8 cellular contexts compared by ENCODE assay signal in genomic region chr2:175168564-175168945, GRCh38. TPM values are rescaled to one million over a fixed set of nuclear protein-coding genes. Genes with fewer than 3 reads are reported as not detected.
DNase-seq lines count a peak whose midpoint lies in the region; ATAC-seq, FAIRE-seq and TF ChIP-seq lines count a peak whose summit lies in the region.

No MANE protein-coding gene starts in this region.

- H3K79me2 ChIP-seq in ACC112 (ENCODE audit: control insufficient read depth, insufficient read depth, low read length, unreplicated experiment) (peaks cover 41% of the 10 kb centered on the region), GM12878 (ENCODE audit: control insufficient read depth, insufficient read depth, low read length) (peaks cover 47% of the 10 kb centered on the region)

- no peaks in the 10 kb centered on the region; the same call in 1 of the 3 replicates for H3K9me3 ChIP-seq in GM12878 (replicated peaks; ENCODE audit: control insufficient read depth, insufficient read depth, low read length)
- H3K9me3 ChIP-seq in mucosa of descending colon: no peaks in the 10 kb centered on the region

- TF ChIP-seq POLR2A in GM12878 (IDR thresholded peaks at IDR 0.05; ENCODE audit: low read depth, low read length): no peak

- TF ChIP-seq CTCF in GM12878 (IDR thresholded peaks at IDR 0.05 in 2 of 3, conservative IDR thresholded peaks at IDR 0.05 in 1 of 3; ENCODE audit: control insufficient read depth in 2 of 3, extremely low read depth in 1 of 3, insufficient read depth in 1 of 3, low read depth in 3 of 3, low read length in 3 of 3): no peak
- TF ChIP-seq CTCF in mucosa of descending colon (IDR thresholded peaks at IDR 0.05): no peak

- peak; percentile 23 for FAIRE-seq in GM12878 (lab: Jason Lieb, UNC)

- peak overlapping the region; percentile 89 for H3K4me3 ChIP-seq in ACC112 (ENCODE audit: low read depth, low read length)
- H3K4me3 ChIP-seq in GM12878: peak overlapping the region; percentile 71
- peak overlapping the region; percentile 94 for H3K4me3 ChIP-seq in mucosa of descending colon

- ATAC-seq in GM19043 (IDR thresholded peaks at IDR 0.05; ENCODE audit: low read depth, unreplicated experiment) (peak; percentile 18), HG03280 (IDR thresholded peaks at IDR 0.05; ENCODE audit: unreplicated experiment) (peak; percentile 19), GM12878 (peak; percentile 50), mucosa of descending colon (no peak), left colon (no peak)

- H4K20me1 ChIP-seq in GM12878 (ENCODE audit: control insufficient read depth, insufficient read depth): no peaks in the 10 kb centered on the region

- POLR2A ChIA-PET in GM12878 (lab: Charles Lee): interaction anchor here (0.6 to 2.1 kb wide), 7 partner anchors 10 to 573 kb away, joined by 3 to 22 read pairs (median 4); no protein-coding TSS in a partner anchor

- H3K27me3 ChIP-seq in ACC112 (ENCODE audit: insufficient read depth, low read length) (no peaks in the 10 kb centered on the region), GM12878 (replicated peaks in 1 of 2; ENCODE audit: control insufficient read depth in 2 of 2, insufficient read depth in 2 of 2, low read length in 1 of 2) (no peaks in the 10 kb centered on the region)

- H3K4me1 ChIP-seq in ACC112 (ENCODE audit: control insufficient read depth, insufficient read depth, low read length, unreplicated experiment) (peaks cover 15% of the 10 kb centered on the region), GM12878 (ENCODE audit: control insufficient read depth, insufficient read depth, low read length) (peaks cover 3% of the 10 kb centered on the region; the same call in 1 of the 2 replicates), mucosa of descending colon (ENCODE audit: low read depth) (peaks cover 16% of the 10 kb centered on the region)

- H3K36me3 ChIP-seq in ACC112 (ENCODE audit: insufficient read depth, low read length) (no peaks in the 10 kb centered on the region), GM12878 (ENCODE audit: control insufficient read depth in 2 of 2, insufficient read depth in 2 of 2, low read length in 1 of 2) (peaks cover 0 to 5% of the 10 kb centered on the region in 2 experiments; a peak in 1 of 4 replicates), mucosa of descending colon (ENCODE audit: low read depth) (peaks cover 4% of the 10 kb centered on the region)

- SMC1A ChIA-PET in GM12878 (lab: Charles Lee; ENCODE audit: uncharacterized antibody, unreplicated experiment): interaction anchor here (0.8 to 1.3 kb wide), 4 partner anchors 11 to 35 kb away, joined by 3 to 22 read pairs (median 4); partner anchors contain the start of gene ATP5MC3

- no peak for DNase-seq in GM12878 (ENCODE audit: low read depth, low spot score)
- DNase-seq in mucosa of descending colon: no peak
- no peak for DNase-seq in left colon
- DNase-seq in central memory CD4-positive, alpha-beta T cell: no peak
- no peak for DNase-seq in RKO (ENCODE audit: low spot score)

- BruUV-seq in GM12878 (replicated peaks; lab: Mats Ljungman, UMichigan): TSS peak; percentile 90

- no peak for TF ChIP-seq RAD21 in GM12878 (IDR thresholded peaks at IDR 0.05; ENCODE audit: insufficient read depth, low read depth, low read length)

- H2AFZ ChIP-seq in ACC112 (ENCODE audit: low read length, unreplicated experiment) (no peak overlapping the region), GM12878 (ENCODE audit: control insufficient read depth, low read depth, low read length) (peak overlapping the region; percentile 97)

- peak overlapping the region; percentile 88 for H3K9ac ChIP-seq in GM12878 (ENCODE audit: control insufficient read depth, insufficient read depth, low read length)

- in situ Hi-C loops in GM12878 (cut with MboI): no loop called here

- 0% methylated on average over 11 of the region's 11 CpGs for WGBS in GM12878 (ENCODE audit: insufficient coverage, insufficient replicate concordance, low lambda C conversion rate, missing lambda C conversion rate)

- peak overlapping the region; percentile 32 for H3K4me2 ChIP-seq in GM12878 (ENCODE audit: control insufficient read depth, insufficient read depth)

- H3K27ac ChIP-seq in ACC112 (ENCODE audit: low read depth, low read length) (peak overlapping the region; percentile 31; the same call in 1 of the 2 replicates), GM12878 (ENCODE audit: control insufficient read depth, insufficient read depth) (peak overlapping the region; percentile 88)

- intact Hi-C loops in GM12878 (cut with micrococcal nuclease; ENCODE audit: unreplicated experiment) (loop anchor here (1.0 kb wide), 1 partner anchor 13 kb away; the partner anchor contains the start of gene ATP5MC3), mucosa of descending colon (cut with DNase I, micrococcal nuclease) (no loop called here), left colon (cut with DNase I, micrococcal nuclease) (no loop called here)

- CTCF ChIA-PET in GM12878 (lab: Yijun Ruan, JAX): interaction anchor here (0.6 to 1.3 kb wide), 9 partner anchors 10 to 573 kb away, joined by 3 to 11 read pairs (median 3); no protein-coding TSS in a partner anchor

- RAD21 ChIA-PET in GM12878 (lab: Charles Lee; ENCODE audit: unreplicated experiment): interaction anchor here (0.5 to 1.2 kb wide), 9 partner anchors 9 to 142 kb away, joined by 3 to 10 read pairs (median 3); no protein-coding TSS in a partner anchor

- no peak for TF ChIP-seq EP300 in GM12878 (IDR thresholded peaks at IDR 0.05; ENCODE audit: borderline replicate concordance in 1 of 2, control insufficient read depth in 1 of 2, low read depth in 2 of 2, low read length in 2 of 2)

TF ChIP-seq in GM12878, 131 proteins besides CTCF, POLR2A, EP300 and RAD21 (continues in another document):
- TF ChIP-seq POLR2AphosphoS5 (IDR thresholded peaks at IDR 0.05; ENCODE audit: low read length): 0 out of 2 replicates have a peak, but pooled peaks have one; percentile 63
- TF ChIP-seq ZBTB11 (CRISPR knock-in tag; IDR thresholded peaks at IDR 0.05): no peak
- TF ChIP-seq MXI1 (IDR thresholded peaks at IDR 0.05; ENCODE audit: low read depth, low read length): no peak

RNA-seq across cellular contexts. Expression of gene ATF2, which starts 0.6 kb away (rescaled TPM):
- total RNA-seq in GM12878 (2013; cell fraction: nucleolus; rRNA removed): 146 and 154 TPM in 2 replicates
- 26.0 and 28.2 TPM in 2 replicates for total RNA-seq in GM12878 (2014; rRNA removed)
- total RNA-seq in GM12878 (2014; rRNA removed; fragmentation: Illumina TruSeq; extraction: Trizol): 35.7 and 36.2 TPM in 2 replicates
- total RNA-seq in GM12878 (2021): 34.0 and 35.8 TPM in 2 replicates
- 14.3 TPM for polyA plus RNA-seq in GM12878 (2011; ENCODE audit: low read depth)
- 78.0 and 93.7 TPM in 2 replicates for polyA plus RNA-seq in GM12878 (2011; rRNA removed)
- 54.7 and 55.9 TPM in 2 replicates for polyA plus RNA-seq in GM12878 (2011; cell fraction: cytosol; rRNA removed)
- polyA plus RNA-seq in GM12878 (2011; cell fraction: nucleus; rRNA removed): 26.6 and 34.9 TPM in 2 replicates
- polyA plus RNA-seq in GM12878 (2012): 17.8 and 23.5 TPM in 2 replicates
- polyA plus RNA-seq in GM12878 (2014; fragmentation: Illumina TruSeq; extraction: Trizol): 38.2 and 43.4 TPM in 2 replicates
- polyA plus RNA-seq in GM12878 (2014; fragmentation: Nextera tagmentation; extraction: Ambion mirVana): 10 to 100 TPM; 10.3 to 17.7 TPM
- polyA plus RNA-seq in GM12878 (2014; rRNA removed): 17.6 and 18.9 TPM in 2 replicates
- 10 to 100 TPM; 42.5 to 44.7 TPM for polyA plus RNA-seq in GM12878 (2016; fragmentation: Nextera tagmentation; extraction: Ambion mirVana)
- polyA minus RNA-seq in GM12878 (2011; rRNA and poly(A)+ RNA removed): 153 and 156 TPM in 2 replicates
- polyA minus RNA-seq in GM12878 (2011; cell fraction: cytosol; rRNA and poly(A)+ RNA removed): 34.7 and 43.8 TPM in 2 replicates
- 72.9 and 89.1 TPM in 2 replicates for polyA minus RNA-seq in GM12878 (2011; cell fraction: nucleus; rRNA and poly(A)+ RNA removed)
- 10 to 100 TPM; 43.3 to 50.3 (median 44.7) TPM for total RNA-seq in mucosa of descending colon
- total RNA-seq in left colon: 10 to 100 TPM; 35.4 to 36.9 TPM

RNA-seq across cellular contexts. Expression of gene ATP5MC3, which starts 13.0 kb away (rescaled TPM):
- 68.9 and 71.1 TPM in 2 replicates for total RNA-seq in GM12878 (2013; cell fraction: nucleolus; rRNA removed)
- total RNA-seq in GM12878 (2014; rRNA removed) (308 and 329 TPM in 2 replicates), GM12878 (2014; rRNA removed; fragmentation: Illumina TruSeq; extraction: Trizol) (330 and 378 TPM in 2 replicates), GM12878 (2021) (424 and 434 TPM in 2 replicates), mucosa of descending colon (100 to 1,000 TPM; 324 to 627 (median 480) TPM), left colon (100 to 1,000 TPM; 513 to 713 TPM)
- 261 TPM for polyA plus RNA-seq in GM12878 (2011; ENCODE audit: low read depth)
- polyA plus RNA-seq in GM12878 (2011; rRNA removed) (1,196 and 1,341 TPM in 2 replicates), GM12878 (2014; fragmentation: Illumina TruSeq; extraction: Trizol) (205 and 334 TPM in 2 replicates), GM12878 (2014; fragmentation: Nextera tagmentation; extraction: Ambion mirVana) (100 to 1,000 TPM; 643 to 716 TPM), GM12878 (2014; rRNA removed) (422 and 457 TPM in 2 replicates), GM12878 (2016; fragmentation: Nextera tagmentation; extraction: Ambion mirVana) (1,000 to 10,000 TPM; 1,121 to 1,181 TPM)
- polyA plus RNA-seq in GM12878 (2011; cell fraction: cytosol; rRNA removed): 686 and 945 TPM in 2 replicates
- 343 and 385 TPM in 2 replicates for polyA plus RNA-seq in GM12878 (2011; cell fraction: nucleus; rRNA removed)
- polyA plus RNA-seq in GM12878 (2012): 345 and 392 TPM in 2 replicates
- 333 and 340 TPM in 2 replicates for polyA minus RNA-seq in GM12878 (2011; rRNA and poly(A)+ RNA removed)
- polyA minus RNA-seq in GM12878 (2011; cell fraction: cytosol; rRNA and poly(A)+ RNA removed): 92.2 and 96.0 TPM in 2 replicates
- polyA minus RNA-seq in GM12878 (2011; cell fraction: nucleus; rRNA and poly(A)+ RNA removed): 64.4 and 91.2 TPM in 2 replicates

Comparison
In these comparisons a context has a peak if more than half of its experiments do, and no peak if none do; other contexts are left out.
1. ATAC-seq: peak in GM19043 (single experiment), HG03280 (single experiment) and GM12878 (single experiment); none in mucosa of descending colon (single experiment) and left colon (single experiment).
2. Peak in every context shown above with its lines, with median percentiles within 50 percentile points of each other: H3K4me3 ChIP-seq.